In the genomic region with DNA sequence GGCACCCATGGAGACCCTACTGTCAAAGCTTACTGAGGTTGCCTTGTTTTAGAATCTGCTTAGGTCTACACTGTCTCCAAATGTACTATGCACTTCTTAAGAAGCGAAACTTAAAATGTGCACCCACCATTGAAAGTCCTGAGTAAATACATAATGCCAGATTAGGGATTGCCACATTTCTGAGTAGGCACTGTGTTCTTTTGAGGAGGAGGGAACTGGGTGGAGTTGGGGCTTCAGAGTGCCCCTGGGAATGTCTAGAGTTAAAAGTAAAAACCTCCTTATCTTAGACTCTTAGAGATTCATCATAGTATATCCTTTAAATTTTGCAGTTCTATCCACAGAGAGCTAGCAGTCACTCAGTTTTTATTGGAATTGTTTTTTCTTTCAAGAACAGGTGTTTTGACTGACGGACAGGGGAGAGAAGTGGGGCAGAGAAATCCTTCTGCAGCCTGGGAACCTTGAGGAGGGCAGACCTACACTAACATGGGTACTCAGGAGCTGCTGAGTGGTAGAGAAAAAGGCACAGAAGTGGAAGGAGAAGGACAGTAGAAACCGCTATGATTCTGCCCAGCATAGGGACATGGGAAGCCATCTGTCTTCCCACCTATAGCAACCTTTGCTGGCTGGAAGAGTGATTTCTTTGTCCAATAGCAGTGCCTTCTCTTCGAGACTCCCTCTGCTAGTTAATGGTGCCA, we compare ENCODE assay signal across 13 cellular contexts. TPM values are rescaled to one million over a fixed set of nuclear protein-coding genes. Genes with fewer than 3 reads are reported as not detected.
DNase-seq lines count a peak whose midpoint lies in the region; TF ChIP-seq lines count a peak whose summit lies in the region.
"Had no signal": no experiment of that assay in that cellular context is flagged by ENCODE, and none has a peak within 500 bp of the region (broad histone marks: within the 10 kb centered on the region; RNA-seq: fewer than 3 reads in every experiment).

No MANE protein-coding gene starts in this region.

- H3K27ac ChIP-seq in GM23248 (peak overlapping the region; percentile 100), skeletal muscle tissue (ENCODE audit: low read depth, low read length) (peak overlapping the region; percentile 54)

- TF ChIP-seq CTCF in MCF 10A (IDR thresholded peaks at IDR 0.05; ENCODE audit: unreplicated experiment) (no peak), glutamatergic neuron (IDR thresholded peaks at IDR 0.05; ENCODE audit: partially characterized antibody, unreplicated experiment) (no peak)

- peaks cover 56% of the 10 kb centered on the region for H3F3A ChIP-seq in GM23248 (ENCODE audit: insufficient read depth)

- no peaks in the 10 kb centered on the region for H3K36me3 Mint-ChIP-seq in MCF 10A (ENCODE audit: insufficient read depth, unreplicated experiment)
- peaks cover 5% of the 10 kb centered on the region for H3K36me3 Mint-ChIP-seq in glutamatergic neuron (ENCODE audit: unreplicated experiment)
- H3K36me3 Mint-ChIP-seq: naive B cell had no signal

- TSS peak; percentile 57 for BruUV-seq in MCF 10A (replicated peaks; lab: Mats Ljungman, UMichigan)

- DNase-seq in GM23248 (peak; percentile 86), MCF 10A (ENCODE audit: unreplicated experiment) (peak; percentile 64), kidney glomerular epithelial cell (lab: John Stamatoyannopoulos, UW) (peak; percentile 86), iPS-NIHi7 (ENCODE audit: extremely low spot score) (no peak), glutamatergic neuron (no peak), hypothalamus (lab: John Stamatoyannopoulos, UW) (no peak), foreskin melanocyte (no peak)
- DNase-seq: activated CD8-positive, alpha-beta memory T cell treated with anti-CD3 and anti-CD28 coated beads, Interleukin-2, amount 50 U/mL, for 4 hours; naive B cell had no signal

- H3K9me3 ChIP-seq in GM23248 (ENCODE audit: low read depth) (no peaks in the 10 kb centered on the region), skeletal muscle tissue (ENCODE audit: control insufficient read depth in 3 of 3, low read length in 3 of 3) (no peaks in the 10 kb centered on the region)
- H3K9me3 ChIP-seq: adrenal gland, HAP-1 had no signal

- no peak overlapping the region for H2AFZ ChIP-seq in GM23248

- H3K27me3 Mint-ChIP-seq in MCF 10A (ENCODE audit: insufficient read depth, unreplicated experiment) (no peaks in the 10 kb centered on the region), glutamatergic neuron (ENCODE audit: unreplicated experiment) (no peaks in the 10 kb centered on the region)

- intact Hi-C loops in MCF 10A (cut with micrococcal nuclease) = no loop called here

- H3K27ac Mint-ChIP-seq in MCF 10A (ENCODE audit: low read depth, unreplicated experiment) = peak overlapping the region; percentile 87
- H3K27ac Mint-ChIP-seq in glutamatergic neuron (ENCODE audit: unreplicated experiment) = no peak overlapping the region
- H3K27ac Mint-ChIP-seq: B cell, naive B cell had no signal

- no peaks in the 10 kb centered on the region for H3K9me3 Mint-ChIP-seq in MCF 10A (ENCODE audit: unreplicated experiment)
- H3K9me3 Mint-ChIP-seq in glutamatergic neuron (ENCODE audit: unreplicated experiment) = peaks cover 5% of the 10 kb centered on the region

- H3K9me2 ChIP-seq in GM23248 (ENCODE audit: insufficient read depth) = no peaks in the 10 kb centered on the region

- POLR2A ChIA-PET in MCF 10A (lab: Yijun Ruan, JAX) = interaction anchor here (0.6 to 5.6 kb wide), 9 partner anchors 10 to 255 kb away, joined by 3 to 82 read pairs (median 5); a partner anchor contains a TSS

- CTCF ChIA-PET in MCF 10A (lab: Yijun Ruan, JAX) = interaction anchor here (0.6 to 2.1 kb wide), 7 partner anchors 10 to 204 kb away, joined by 3 to 5 read pairs (median 3); no protein-coding TSS in a partner anchor

- 70 to 79% methylated on average over 4 of the region's 4 CpGs for WGBS in GM23248 (ENCODE audit: low coverage in 1 of 2, low lambda C conversion rate in 2 of 2, missing lambda C conversion rate in 2 of 2), 2 experiments

- peaks cover 46% of the 10 kb centered on the region for H3K4me1 ChIP-seq in GM23248 (ENCODE audit: insufficient read depth)
- peaks cover 13 to 23% (median 22%) of the 10 kb centered on the region in 3 donors for H3K4me1 ChIP-seq in skeletal muscle tissue (ENCODE audit: control insufficient read depth in 3 of 3, insufficient read depth in 3 of 3, low read length in 3 of 3)
- H3K4me1 ChIP-seq: adrenal gland, HAP-1 had no signal

- in situ Hi-C loops in GM23248 (cut with MboI) = no loop called here

- H3K4me3 Mint-ChIP-seq in MCF 10A (ENCODE audit: unreplicated experiment) (peak overlapping the region; percentile 54), glutamatergic neuron (ENCODE audit: unreplicated experiment) (no peak overlapping the region)
- H3K4me3 Mint-ChIP-seq: B cell had no signal

- peaks cover 43% of the 10 kb centered on the region for H3K4me1 Mint-ChIP-seq in MCF 10A (ENCODE audit: insufficient read depth, unreplicated experiment)
- no peaks in the 10 kb centered on the region for H3K4me1 Mint-ChIP-seq in glutamatergic neuron (ENCODE audit: low read depth, unreplicated experiment)
- H3K4me1 Mint-ChIP-seq: B cell, naive B cell had no signal

- H4K20me1 ChIP-seq in GM23248 (ENCODE audit: insufficient read depth) = no peaks in the 10 kb centered on the region

- H3K9ac ChIP-seq in GM23248 = peak overlapping the region; percentile 87
- H3K9ac ChIP-seq in skeletal muscle tissue (ENCODE audit: low read depth in 1 of 3, low read length in 3 of 3) = peak overlapping the region in 1 of 3 donors; percentile 14

- H3K27me3 ChIP-seq in GM23248 (replicated peaks; ENCODE audit: insufficient read depth) = no peaks in the 10 kb centered on the region
- H3K27me3 ChIP-seq in skeletal muscle tissue (ENCODE audit: control insufficient read depth in 3 of 3, insufficient read depth in 3 of 3, low read length in 3 of 3) = peaks cover 0 to 27% (median 0%) of the 10 kb centered on the region in 3 donors
- H3K27me3 ChIP-seq: adrenal gland had no signal

- peak overlapping the region; percentile 29 for H3K4me3 ChIP-seq in GM23248
- H3K4me3 ChIP-seq in skeletal muscle tissue (ENCODE audit: low read length in 3 of 3) = peak overlapping the region in 1 of 3 donors; percentile 22
- H3K4me3 ChIP-seq: adrenal gland, HAP-1 had no signal

- H3K79me2 ChIP-seq in GM23248 (ENCODE audit: insufficient read depth) = no peaks in the 10 kb centered on the region

- peak overlapping the region; percentile 75 for H3K4me2 ChIP-seq in GM23248 (ENCODE audit: unreplicated experiment)

- H3K36me3 ChIP-seq in GM23248 (ENCODE audit: low read depth) (no peaks in the 10 kb centered on the region), skeletal muscle tissue (ENCODE audit: control insufficient read depth in 3 of 3, insufficient read depth in 3 of 3, low read length in 3 of 3) (no peaks in the 10 kb centered on the region)
- H3K36me3 ChIP-seq: adrenal gland, HAP-1 had no signal

RNA-seq across cellular contexts. Expression of a gene that starts 33.4 kb away (rescaled TPM):
- total RNA-seq in GM23248 (2014; rRNA removed; shearing (Covaris generic)) = 158 and 182 TPM in 2 replicates
- polyA plus RNA-seq in GM23248 (2016; fragmentation: Nextera tagmentation; extraction: Ambion mirVana) = 81.6 and 83.3 TPM in 2 replicates
- total RNA-seq in MCF 10A (2022) (151 and 154 TPM in 2 replicates), skeletal muscle tissue (35.5 TPM), glutamatergic neuron (ENCODE audit: unreplicated experiment) (4.4 TPM)

Comparison
In these comparisons a context has a peak if more than half of its experiments do, and no peak if none do; other contexts are left out.
1. DNase-seq: peak in GM23248 (single experiment), MCF 10A (single experiment) and kidney glomerular epithelial cell (single experiment); none in iPS-NIHi7 (single experiment), glutamatergic neuron (single experiment), hypothalamus (0 of 51) and foreskin melanocyte (single experiment).